23 cellular contexts compared by ENCODE assay signal in genomic region chr12:76798864-76799263, GRCh38. TPM values are rescaled to one million over a fixed set of nuclear protein-coding genes. Genes with fewer than 3 reads are reported as not detected.
DNase-seq lines count a peak whose midpoint lies in the region; ATAC-seq, FAIRE-seq and TF ChIP-seq lines count a peak whose summit lies in the region.
"Had no signal": no experiment of that assay in that cellular context is flagged by ENCODE, and none has a peak within 500 bp of the region (broad histone marks: within the 10 kb centered on the region; RNA-seq: fewer than 3 reads in every experiment).

No MANE protein-coding gene starts in this region.

- no peak for DNase-seq in activated naive CD8-positive, alpha-beta T cell treated with anti-CD3 and anti-CD28 coated beads, Interleukin-2, amount 10 ng/mL, durations not matched to agents 7 days and 5 days
- no peak for DNase-seq in activated naive CD8-positive, alpha-beta T cell treated with anti-CD3 and anti-CD28 coated beads for 36 hours
- DNase-seq in RWPE1 (ENCODE audit: low spot score) (no peak), endothelial cell (ENCODE audit: low spot score) (no peak), keratinocyte (ENCODE audit: low read depth, low spot score) (no peak), HFFc6 (no peak), suprapubic skin (ENCODE audit: low spot score in 2 of 2) (no peak)
- DNase-seq: Caco-2; CD4-positive, CD25-positive, alpha-beta regulatory T cell; CD8-positive, alpha-beta T cell; DMS153; DND-41; GOT3 had no signal

- no peaks in the 10 kb centered on the region for H3K27me3 Mint-ChIP-seq in activated naive CD8-positive, alpha-beta T cell treated with anti-CD3 and anti-CD28 coated beads, Interleukin-2, amount 10 ng/mL, durations not matched to agents 7 days and 5 days
- H3K27me3 Mint-ChIP-seq in activated naive CD8-positive, alpha-beta T cell treated with anti-CD3 and anti-CD28 coated beads for 36 hours, result no peaks in the 10 kb centered on the region
- H3K27me3 Mint-ChIP-seq in endothelial cell (ENCODE audit: unreplicated experiment) (peaks cover 1% of the 10 kb centered on the region), HFFc6 (ENCODE audit: insufficient read depth) (no peaks in the 10 kb centered on the region)
- H3K27me3 Mint-ChIP-seq: B cell; CD4-positive, CD25-positive, alpha-beta regulatory T cell had no signal

- H2AFZ ChIP-seq in keratinocyte (ENCODE audit: control insufficient read depth, low read length), result no peak overlapping the region

- no peak for ATAC-seq in activated naive CD8-positive, alpha-beta T cell treated with anti-CD3 and anti-CD28 coated beads, Interleukin-2, amount 10 ng/mL, durations not matched to agents 7 days and 5 days (ENCODE audit: low read depth)
- no peak for ATAC-seq in HG02798 (IDR thresholded peaks at IDR 0.05; ENCODE audit: poor library complexity, unreplicated experiment)
- ATAC-seq: CD8-positive, alpha-beta T cell had no signal

- H3K9me3 Mint-ChIP-seq in activated naive CD8-positive, alpha-beta T cell treated with anti-CD3 and anti-CD28 coated beads, Interleukin-2, amount 10 ng/mL, durations not matched to agents 7 days and 5 days, result peaks cover 8% of the 10 kb centered on the region
- peaks cover 8% of the 10 kb centered on the region for H3K9me3 Mint-ChIP-seq in activated naive CD8-positive, alpha-beta T cell treated with anti-CD3 and anti-CD28 coated beads for 36 hours
- H3K9me3 Mint-ChIP-seq in endothelial cell (ENCODE audit: unreplicated experiment) (no peaks in the 10 kb centered on the region), HFFc6 (peaks cover 10% of the 10 kb centered on the region)

- H3K27ac ChIP-seq in RWPE1 (peak overlapping the region; percentile 61), keratinocyte (ENCODE audit: control insufficient read depth, insufficient read depth, low read length) (no peak overlapping the region), suprapubic skin (no peak overlapping the region)
- H3K27ac ChIP-seq: 22Rv1, BLaER1, C4-2B had no signal

- H3K27ac Mint-ChIP-seq in activated naive CD8-positive, alpha-beta T cell treated with anti-CD3 and anti-CD28 coated beads, Interleukin-2, amount 10 ng/mL, durations not matched to agents 7 days and 5 days, result peak overlapping the region; percentile 60
- no peak overlapping the region for H3K27ac Mint-ChIP-seq in activated naive CD8-positive, alpha-beta T cell treated with anti-CD3 and anti-CD28 coated beads for 36 hours
- H3K27ac Mint-ChIP-seq in endothelial cell (ENCODE audit: unreplicated experiment), result no peak overlapping the region
- no peak overlapping the region for H3K27ac Mint-ChIP-seq in HFFc6
- H3K27ac Mint-ChIP-seq: B cell; CD4-positive, CD25-positive, alpha-beta regulatory T cell; CD8-positive, alpha-beta T cell had no signal

- TF ChIP-seq EP300 in suprapubic skin (IDR thresholded peaks at IDR 0.05), result no peak

- CTCF ChIA-PET in RWPE1 (lab: Yijun Ruan, JAX), result no interaction called here

- H3K4me3 ChIP-seq in keratinocyte (ENCODE audit: control insufficient read depth in 2 of 3, extremely low read depth in 1 of 3, insufficient read depth in 2 of 3, low read depth in 1 of 3, low read length in 3 of 3) (peak overlapping the region in 1 of 3 experiments; percentile 13), suprapubic skin (no peak overlapping the region)
- H3K4me3 ChIP-seq: BLaER1, HAP-1 had no signal

- H3K27me3 ChIP-seq in keratinocyte (ENCODE audit: control insufficient read depth, extremely low read depth, insufficient read depth, low read length) (no peaks in the 10 kb centered on the region), suprapubic skin (no peaks in the 10 kb centered on the region)
- H3K27me3 ChIP-seq: BLaER1 had no signal

- peak overlapping the region; percentile 69 for H3K4me2 ChIP-seq in keratinocyte (ENCODE audit: control insufficient read depth, extremely low read depth, insufficient read depth, low read depth, low read length)
- H3K4me2 ChIP-seq: BLaER1 had no signal

- no peak for TF ChIP-seq POLR2A in suprapubic skin (IDR thresholded peaks at IDR 0.05)

- peaks cover 4% of the 10 kb centered on the region for H3K4me1 Mint-ChIP-seq in activated naive CD8-positive, alpha-beta T cell treated with anti-CD3 and anti-CD28 coated beads, Interleukin-2, amount 10 ng/mL, durations not matched to agents 7 days and 5 days
- peaks cover 9% of the 10 kb centered on the region for H3K4me1 Mint-ChIP-seq in activated naive CD8-positive, alpha-beta T cell treated with anti-CD3 and anti-CD28 coated beads for 36 hours
- H3K4me1 Mint-ChIP-seq in endothelial cell (ENCODE audit: unreplicated experiment), result no peaks in the 10 kb centered on the region
- peaks cover 3% of the 10 kb centered on the region; the same call in 1 of the 2 replicates for H3K4me1 Mint-ChIP-seq in HFFc6 (ENCODE audit: low read depth)

- H3K36me3 ChIP-seq in keratinocyte (ENCODE audit: control insufficient read depth in 2 of 2, extremely low read depth in 1 of 2, insufficient read depth in 2 of 2, low read length in 2 of 2) (peaks cover 0 to under 1% of the 10 kb centered on the region in 2 experiments), suprapubic skin (peaks cover 3% of the 10 kb centered on the region)

- 95% methylated on average over 4 of the region's 4 CpGs for WGBS in suprapubic skin

- TF ChIP-seq CTCF in RWPE1 (conservative IDR thresholded peaks at IDR 0.05; ENCODE audit: low read depth) (no peak), endothelial cell (IDR thresholded peaks at IDR 0.05; ENCODE audit: unreplicated experiment) (no peak), keratinocyte (optimal IDR thresholded peaks at IDR 0.05 in 1 of 3, IDR thresholded peaks at IDR 0.05 in 1 of 3, conservative IDR thresholded peaks at IDR 0.05 in 1 of 3; ENCODE audit: extremely low read depth in 1 of 3, insufficient read depth in 2 of 3, low read length in 3 of 3) (no peak), HFFc6 (IDR thresholded peaks at IDR 0.05) (no peak), suprapubic skin (IDR thresholded peaks at IDR 0.05) (no peak)

- H3K9ac ChIP-seq in keratinocyte (ENCODE audit: control insufficient read depth, extremely low read depth, insufficient read depth, low read length), result no peak overlapping the region
- H3K9ac ChIP-seq: BLaER1 had no signal

- H3K79me2 ChIP-seq in keratinocyte (ENCODE audit: control insufficient read depth, insufficient read depth, low read length), result peaks cover 28% of the 10 kb centered on the region

- H4K20me1 ChIP-seq in keratinocyte (ENCODE audit: control insufficient read depth, extremely low read depth, insufficient read depth, low read length), result no peaks in the 10 kb centered on the region

- H3K4me1 ChIP-seq in keratinocyte (ENCODE audit: control insufficient read depth, extremely low read depth, insufficient read depth, low read length) (peaks cover 14% of the 10 kb centered on the region), suprapubic skin (peaks cover 5% of the 10 kb centered on the region)
- H3K4me1 ChIP-seq: BLaER1, HAP-1 had no signal

- no peak overlapping the region for H3K4me3 Mint-ChIP-seq in activated naive CD8-positive, alpha-beta T cell treated with anti-CD3 and anti-CD28 coated beads, Interleukin-2, amount 10 ng/mL, durations not matched to agents 7 days and 5 days
- H3K4me3 Mint-ChIP-seq in activated naive CD8-positive, alpha-beta T cell treated with anti-CD3 and anti-CD28 coated beads for 36 hours, result no peak overlapping the region
- peak overlapping the region; percentile 51 for H3K4me3 Mint-ChIP-seq in endothelial cell (ENCODE audit: unreplicated experiment)
- no peak overlapping the region for H3K4me3 Mint-ChIP-seq in HFFc6
- H3K4me3 Mint-ChIP-seq: B cell; CD4-positive, CD25-positive, alpha-beta regulatory T cell; CD8-positive, alpha-beta T cell had no signal

- dilution Hi-C loops in keratinocyte (cut with MboI; ENCODE audit: extremely low pct_ligation_motif_present, low sequenced_read_pairs), result no loop called here

- H3K9me3 ChIP-seq in keratinocyte (ENCODE audit: control insufficient read depth, low read depth, low read length) (no peaks in the 10 kb centered on the region), suprapubic skin (peaks cover 7% of the 10 kb centered on the region)
- H3K9me3 ChIP-seq: Caco-2, HAP-1 had no signal

- FAIRE-seq in keratinocyte (lab: Jason Lieb, UNC), result no peak
- FAIRE-seq: A204.1, G401.6, GM12892, H54 had no signal

- POLR2A ChIA-PET in activated naive CD8-positive, alpha-beta T cell treated with anti-CD3 and anti-CD28 coated beads, Interleukin-2, amount 10 ng/mL, durations not matched to agents 7 days and 5 days (lab: Charles Lee), result no interaction called here
- POLR2A ChIA-PET in RWPE1 (lab: Yijun Ruan, JAX; ENCODE audit: low non-redundant PET), result no interaction called here

- no peaks in the 10 kb centered on the region for H3K9me1 ChIP-seq in keratinocyte (ENCODE audit: control insufficient read depth, extremely low read depth, insufficient read depth, low read length)

- H3K36me3 Mint-ChIP-seq in activated naive CD8-positive, alpha-beta T cell treated with anti-CD3 and anti-CD28 coated beads, Interleukin-2, amount 10 ng/mL, durations not matched to agents 7 days and 5 days, result peaks cover 38% of the 10 kb centered on the region
- peaks cover 39% of the 10 kb centered on the region for H3K36me3 Mint-ChIP-seq in activated naive CD8-positive, alpha-beta T cell treated with anti-CD3 and anti-CD28 coated beads for 36 hours
- H3K36me3 Mint-ChIP-seq in endothelial cell (ENCODE audit: low read depth, unreplicated experiment) (peaks cover 25% of the 10 kb centered on the region), HFFc6 (ENCODE audit: low read depth) (peaks cover 28% of the 10 kb centered on the region)

RNA-seq across cellular contexts. Expression of gene ZDHHC17, which starts 34.9 kb away (rescaled TPM):
- 10 to 100 TPM; 31.7 to 37.4 TPM for total RNA-seq in activated naive CD8-positive, alpha-beta T cell treated with anti-CD3 and anti-CD28 coated beads, Interleukin-2, amount 10 ng/mL, durations not matched to agents 7 days and 5 days
- total RNA-seq in activated naive CD8-positive, alpha-beta T cell treated with anti-CD3 and anti-CD28 coated beads for 36 hours, result 10 to 100 TPM; 17.2 to 19.2 TPM
- total RNA-seq in endothelial cell (ENCODE audit: unreplicated experiment), result 52.0 TPM
- polyA plus RNA-seq in keratinocyte, result 14.0 to 28.2 TPM (median 27.8 TPM) in 3 replicates
- polyA plus RNA-seq in keratinocyte (2011; ENCODE audit: low read depth), result 10.3 TPM
- polyA plus RNA-seq in keratinocyte (2011; cell fraction: cytosol; rRNA removed), result 4.5 and 9.4 TPM in 2 replicates
- 51.3 and 56.0 TPM in 2 replicates for polyA plus RNA-seq in keratinocyte (2011; cell fraction: nucleus; rRNA removed)
- 7.1 and 9.0 TPM in 2 replicates for polyA plus RNA-seq in keratinocyte (2012; ENCODE audit: low replicate concordance)
- polyA minus RNA-seq in keratinocyte, result 25.4 to 116 TPM (median 61.2 TPM) in 3 replicates
- 10.7 TPM for polyA minus RNA-seq in keratinocyte (2011; cell fraction: cytosol; rRNA and poly(A)+ RNA removed)
- 52.9 and 102 TPM in 2 replicates for polyA minus RNA-seq in keratinocyte (2011; cell fraction: nucleus; rRNA and poly(A)+ RNA removed)
- total RNA-seq in HFFc6 (2021; fragmentation: NEBNext Ultra II Directional; extraction: Animal tissue kit (Norgen Biotek cat#: 25700)), result 10 to 100 TPM; 16.0 to 23.6 (median 19.2) TPM
- 10 to 100 TPM; 10.5 to 54.8 (median 19.9) TPM for total RNA-seq in suprapubic skin
